In genomic region chr9:72949918-72950325, GRCh38 we compare ENCODE assay signal across 20 cellular contexts. TPM values are rescaled to one million over a fixed set of nuclear protein-coding genes. Genes with fewer than 3 reads are reported as not detected.
DNase-seq lines count a peak whose midpoint lies in the region; ATAC-seq, FAIRE-seq and TF ChIP-seq lines count a peak whose summit lies in the region.
"Had no signal": no experiment of that assay in that cellular context is flagged by ENCODE, and none has a peak within 500 bp of the region (broad histone marks: within the 10 kb centered on the region; RNA-seq: fewer than 3 reads in every experiment).

No MANE protein-coding gene starts in this region.

- 13 to 17% methylated on average over 7 of the region's 7 CpGs for WGBS in pancreas, 2 donors
- 70 to 72% methylated on average over 7 of the region's 7 CpGs for WGBS in transverse colon (ENCODE audit: low coverage in 1 of 2), 2 donors

- TF ChIP-seq CTCF in fibroblast of villous mesenchyme (IDR thresholded peaks at IDR 0.05; ENCODE audit: insufficient read depth, low read depth, low read length) (no peak), pancreas (IDR thresholded peaks at IDR 0.05) (no peak), transverse colon (IDR thresholded peaks at IDR 0.05) (no peak)

- no peak for TF ChIP-seq EP300 in transverse colon (IDR thresholded peaks at IDR 0.05; ENCODE audit: low read depth)

- no peak for FAIRE-seq in pancreas (lab: Jason Lieb, UNC)

- H3K27me3 ChIP-seq in pancreas (no peaks in the 10 kb centered on the region), transverse colon (no peaks in the 10 kb centered on the region)
- H3K27me3 ChIP-seq: BLaER1 treated with 17β-estradiol and CSF1 and Interleukin-3, amounts not matched to agents 10 nM and 100 nM had no signal

- in situ Hi-C loops in transverse colon (cut with MboI; ENCODE audit: low pct_ligation_motif_present in 1 of 4, low pct_unique_long_range_greater_than_20kb in 1 of 4, low sequenced_read_pairs in 3 of 4) = no loop called here

- H3K36me3 ChIP-seq in pancreas (no peaks in the 10 kb centered on the region), transverse colon (no peaks in the 10 kb centered on the region)
- H3K36me3 ChIP-seq: BLaER1 treated with 17β-estradiol and CSF1 and Interleukin-3, amounts not matched to agents 10 nM and 100 nM had no signal

- intact Hi-C loops in pancreas (cut with DNase I) = no loop called here
- intact Hi-C loops in transverse colon (cut with DNase I; ENCODE audit: low total_unique reads) = no loop called here

- H3K4me3 ChIP-seq in fibroblast of villous mesenchyme (ENCODE audit: low read depth, low read length) (peak overlapping the region; percentile 53), pancreas (peak overlapping the region in 3 of 4 donors; percentile 34 to 46 (median 44)), transverse colon (peak overlapping the region in 3 of 4 donors; percentile 35 to 57 (median 45))
- H3K4me3 ChIP-seq: BLaER1 treated with 17β-estradiol and CSF1 and Interleukin-3, amounts not matched to agents 10 nM and 100 nM; mucosa of descending colon had no signal

- H3K4me1 ChIP-seq in pancreas (peaks cover 31 to 49% (median 44%) of the 10 kb centered on the region in 3 donors), transverse colon (peaks cover 8 to 63% (median 42%) of the 10 kb centered on the region in 4 donors)

- no peak for ATAC-seq in pancreas
- ATAC-seq: activated T-cell treated with anti-CD3 and anti-CD28 coated beads, Interleukin-2, amount 50 U/mL, for 4 hours; T-helper 17 cell had no signal

- no peak for TF ChIP-seq POLR2A in transverse colon (IDR thresholded peaks at IDR 0.05)

- peak; percentile 22 for DNase-seq in OCI-M1 (lab: John Stamatoyannopoulos, UW)
- DNase-seq in fibroblast of villous mesenchyme (ENCODE audit: low read depth) = no peak
- no peak for DNase-seq in pancreas
- no peak for DNase-seq in transverse colon
- no peak for DNase-seq in NCI-H226
- DNase-seq in activated T-cell treated with anti-CD3 and anti-CD28 coated beads, Interleukin-2, amount 50 U/mL, for 48 hours = no peak
- no peak for DNase-seq in RPMI8226
- DNase-seq: activated CD4-positive, alpha-beta T cell treated with anti-CD3 and anti-CD28 coated beads, Interleukin-2, amount 50 U/mL, for 1 hour; activated T-cell treated with anti-CD3 and anti-CD28 coated beads, Interleukin-2, amount 50 U/mL, for 4 hours; amniotic stem cell; H9; head of caudate nucleus; islet precursor cell; mucosa of descending colon; NCI-H1048; retina; Right ventricle myocardium superior; stimulated activated CD4-positive, alpha-beta T cell treated with anti-CD3 and anti-CD28 coated beads, Interleukin-4, amount 100 ng/mL, for 24 hours; T-helper 17 cell had no signal

- H3K9me3 ChIP-seq in pancreas (no peaks in the 10 kb centered on the region), transverse colon (no peaks in the 10 kb centered on the region)
- H3K9me3 ChIP-seq: BLaER1 treated with 17β-estradiol and CSF1 and Interleukin-3, amounts not matched to agents 10 nM and 100 nM; mucosa of descending colon had no signal

- H3K27ac ChIP-seq in pancreas = peak overlapping the region; percentile 12 to 91 (median 68)
- H3K27ac ChIP-seq in transverse colon = peak overlapping the region; percentile 69 to 85 (median 83)
- H3K27ac ChIP-seq: BLaER1 treated with 17β-estradiol and CSF1 and Interleukin-3, amounts not matched to agents 10 nM and 100 nM had no signal

RNA-seq across cellular contexts. Expression of gene ALDH1A1, which starts 2.9 kb away (rescaled TPM):
- total RNA-seq in fibroblast of villous mesenchyme (161 and 450 TPM in 2 replicates), pancreas (100 to 1,000 TPM; 141 to 259 (median 176) TPM), transverse colon (100 to 1,000 TPM in 3 of 4 donors, 10 to 100 TPM in 1; 76.3 to 566 (median 288) TPM)
- polyA plus RNA-seq in pancreas = 100 to 1,000 TPM; 162 to 275 TPM
